11 cellular contexts compared by ENCODE assay signal in genomic region chr15:40955930-40956542, GRCh38. TPM values are rescaled to one million over a fixed set of nuclear protein-coding genes. Genes with fewer than 3 reads are reported as not detected.
A peak's percentile ranks its signal among the peaks of the same experiment; 100 is the strongest.
DNase-seq lines count a peak whose midpoint lies in the region; ATAC-seq and TF ChIP-seq lines count a peak whose summit lies in the region.
"Had no signal": no experiment of that assay in that cellular context is flagged by ENCODE, and none has a peak within 500 bp of the region (broad histone marks: within the 10 kb centered on the region; RNA-seq: fewer than 3 reads in every experiment).

No MANE protein-coding gene starts in this region.

- 86 to 96% (median 92%) methylated on average over 3 of the region's 3 CpGs for WGBS in spleen, 5 donors

- H3K27ac ChIP-seq in Panc1 (ENCODE audit: low read length) (peak overlapping the region; percentile 36; the same call in 1 of the 2 replicates), spleen (no peak overlapping the region)

- H3K4me3 Mint-ChIP-seq in activated CD4-positive, alpha-beta T cell treated with anti-CD3 and anti-CD28 coated beads, Interleukin-2, amount 10 ng/mL, durations not matched to agents 7 days and 5 days = no peak overlapping the region

- H3K27ac Mint-ChIP-seq in activated CD4-positive, alpha-beta T cell treated with anti-CD3 and anti-CD28 coated beads, Interleukin-2, amount 10 ng/mL, durations not matched to agents 7 days and 5 days = peak overlapping the region; percentile 46

- CTCF ChIA-PET in activated CD4-positive, alpha-beta T cell treated with anti-CD3 and anti-CD28 coated beads, Interleukin-2, amount 10 ng/mL, durations not matched to agents 7 days and 5 days (lab: Charles Lee) = interaction anchor here (1.0 to 9.1 kb wide), 2 partner anchors 13 to 49 kb away, joined by 3 to 59 read pairs; no protein-coding TSS in a partner anchor
- CTCF ChIA-PET in Panc1 (lab: Charles Lee) = no interaction called here

- no peak for TF ChIP-seq POLR2A in spleen (IDR thresholded peaks at IDR 0.05)

- H3K36me3 ChIP-seq in Panc1 (ENCODE audit: control insufficient read depth, insufficient read depth, low read length) (peaks cover 2% of the 10 kb centered on the region; the same call in 1 of the 2 replicates), spleen (no peaks in the 10 kb centered on the region)
- H3K36me3 ChIP-seq: gastroesophageal sphincter had no signal

- POLR2A ChIA-PET in activated CD4-positive, alpha-beta T cell treated with anti-CD3 and anti-CD28 coated beads, Interleukin-2, amount 10 ng/mL, durations not matched to agents 7 days and 5 days (lab: Charles Lee) = no interaction called here
- POLR2A ChIA-PET in Panc1 (lab: Charles Lee) = no interaction called here

- no peaks in the 10 kb centered on the region for H3K27me3 Mint-ChIP-seq in activated CD4-positive, alpha-beta T cell treated with anti-CD3 and anti-CD28 coated beads, Interleukin-2, amount 10 ng/mL, durations not matched to agents 7 days and 5 days

- intact Hi-C loops in Panc1 (cut with micrococcal nuclease; ENCODE audit: unreplicated experiment) (no loop called here), spleen (cut with DNase I; ENCODE audit: low total_unique reads) (no loop called here)

- peaks cover 6% of the 10 kb centered on the region for H3K36me3 Mint-ChIP-seq in activated CD4-positive, alpha-beta T cell treated with anti-CD3 and anti-CD28 coated beads, Interleukin-2, amount 10 ng/mL, durations not matched to agents 7 days and 5 days (ENCODE audit: low read depth)

- in situ Hi-C loops in Panc1 (cut with HindIII; ENCODE audit: low pct_unique_long_range_greater_than_20kb, low sequenced_read_pairs) = no loop called here

- H3K9me3 ChIP-seq in Panc1 (ENCODE audit: control insufficient read depth, insufficient read depth, low read depth, low read length) (no peaks in the 10 kb centered on the region), spleen (no peaks in the 10 kb centered on the region)
- H3K9me3 ChIP-seq: gastroesophageal sphincter had no signal

- H3K4me1 ChIP-seq in Panc1 (ENCODE audit: control insufficient read depth, insufficient read depth, low read length) (peaks cover 12% of the 10 kb centered on the region), spleen (peaks cover 8 to 36% (median 26%) of the 10 kb centered on the region in 6 donors)

- BruUV-seq in Panc1 (replicated peaks; lab: Mats Ljungman, UMichigan) = no TSS peak

- H3K4me1 Mint-ChIP-seq in activated CD4-positive, alpha-beta T cell treated with anti-CD3 and anti-CD28 coated beads, Interleukin-2, amount 10 ng/mL, durations not matched to agents 7 days and 5 days = peaks cover 35% of the 10 kb centered on the region

- H3K9me3 Mint-ChIP-seq in activated CD4-positive, alpha-beta T cell treated with anti-CD3 and anti-CD28 coated beads, Interleukin-2, amount 10 ng/mL, durations not matched to agents 7 days and 5 days = no peaks in the 10 kb centered on the region

- ATAC-seq in Panc1 = no peak
- ATAC-seq: gastroesophageal sphincter had no signal

- no peak for DNase-seq in activated CD4-positive, alpha-beta T cell treated with anti-CD3 and anti-CD28 coated beads, Interleukin-2, amount 10 ng/mL, durations not matched to agents 7 days and 5 days
- DNase-seq in activated CD4-positive, alpha-beta T cell treated with anti-CD3 and anti-CD28 coated beads, Interleukin-2, amount 50 U/mL, for 48 hours = no peak
- DNase-seq in Panc1 (ENCODE audit: low read depth, low spot score) (no peak), fibroblast of the aortic adventitia (ENCODE audit: low read depth) (no peak), spleen (peak; percentile 56), GOT3 (lab: John Stamatoyannopoulos, UW) (no peak), NCI-H524 treated with DMSO at 0.1 percent for 48 hours (lab: John Stamatoyannopoulos, UW) (no peak), NCI-H1092 treated with DMSO at 0.1 percent for 48 hours (lab: John Stamatoyannopoulos, UW) (no peak)
- DNase-seq: retina had no signal

- H3K4me3 ChIP-seq in Panc1 (ENCODE audit: low read depth in 2 of 2, low read length in 2 of 2) (peak overlapping the region; percentile 7 to 98; a peak in 3 of 4 replicates), fibroblast of the aortic adventitia (ENCODE audit: low read depth, low read length) (peak overlapping the region; percentile 32), spleen (no peak overlapping the region)
- H3K4me3 ChIP-seq: coronary artery, gastroesophageal sphincter had no signal

- no peak for TF ChIP-seq CTCF in Panc1 (IDR thresholded peaks at IDR 0.05)
- no peak for TF ChIP-seq CTCF in fibroblast of the aortic adventitia (IDR thresholded peaks at IDR 0.05; ENCODE audit: insufficient read depth, low read length)
- no peak for TF ChIP-seq CTCF in spleen (IDR thresholded peaks at IDR 0.05 in 8 of 11, conservative IDR thresholded peaks at IDR 0.05 in 3 of 11)

- H3K27me3 ChIP-seq in Panc1 (ENCODE audit: control insufficient read depth, insufficient read depth, low read length) (no peaks in the 10 kb centered on the region), spleen (replicated peaks in 1 of 7) (no peaks in the 10 kb centered on the region)
- H3K27me3 ChIP-seq: gastroesophageal sphincter had no signal

RNA-seq across cellular contexts. Expression of gene CHAC1, which starts 2.8 kb away (rescaled TPM):
- 1 to 10 TPM; 4.7 to 6.7 TPM for total RNA-seq in activated CD4-positive, alpha-beta T cell treated with anti-CD3 and anti-CD28 coated beads, Interleukin-2, amount 10 ng/mL, durations not matched to agents 7 days and 5 days
- total RNA-seq in Panc1 (2021; ENCODE audit: unreplicated experiment) = 15.5 TPM
- 55.8 TPM for polyA plus RNA-seq in Panc1 (2012; ENCODE audit: insufficient read length)
- total RNA-seq in fibroblast of the aortic adventitia (ENCODE audit: low replicate concordance) = 4.7 and 11.4 TPM in 2 replicates
- 1 to 10 TPM in 6 of 7 donors, under 1 TPM in 1; 0.92 to 5.5 (median 1.7) TPM for total RNA-seq in spleen
- 1 to 10 TPM in 2 of 3 donors, under 1 TPM in 1; 0.39 to 1.5 (median 1.1) TPM for polyA plus RNA-seq in spleen

RNA-seq across cellular contexts. Expression of gene DLL4, which starts 26.9 kb away (rescaled TPM):
- total RNA-seq in activated CD4-positive, alpha-beta T cell treated with anti-CD3 and anti-CD28 coated beads, Interleukin-2, amount 10 ng/mL, durations not matched to agents 7 days and 5 days = not detected
- total RNA-seq in Panc1 (2021; ENCODE audit: unreplicated experiment) (0.31 TPM), fibroblast of the aortic adventitia (ENCODE audit: low replicate concordance) (0.08 and 0.09 TPM in 2 replicates), spleen (10 to 100 TPM in 5 of 7 donors, 1 to 10 TPM in 2; 7.6 to 26.3 (median 11.0) TPM)
- 0.29 TPM for polyA plus RNA-seq in Panc1 (2012; ENCODE audit: insufficient read length)
- 1 to 10 TPM; 1.2 to 5.0 (median 2.3) TPM for polyA plus RNA-seq in spleen

Comparison
In these comparisons a context has a peak if more than half of its experiments do, and no peak if none do; other contexts are left out.
1. H3K4me3 ChIP-seq: peak in Panc1 (2 of 2) and fibroblast of the aortic adventitia (single experiment); none in spleen (0 of 8).